Comparison of ENCODE assay signal across 1 cellular context in genomic region chr5:139906661-139907060, GRCh38.
TF ChIP-seq lines count a peak whose summit lies in the region.

No MANE protein-coding gene starts in this region.

TF ChIP-seq in H1, 55 proteins besides CTCF, POLR2A, EP300 and RAD21:
- TF ChIP-seq RFX5 (IDR thresholded peaks at IDR 0.05; ENCODE audit: borderline replicate concordance, low read depth, low read length) (no peak), EZH2 (IDR thresholded peaks at IDR 0.05; ENCODE audit: low read depth, low read length, severe bottlenecking) (no peak), EGR1 (IDR thresholded peaks at IDR 0.05; ENCODE audit: borderline replicate concordance, low read depth, low read length) (no peak), ASH2L (IDR thresholded peaks at IDR 0.05; ENCODE audit: low read length) (no peak), MAX (IDR thresholded peaks at IDR 0.05) (no peak), SIN3A (conservative IDR thresholded peaks at IDR 0.05 in 1 of 2, IDR thresholded peaks at IDR 0.05 in 1 of 2; ENCODE audit: low read depth in 1 of 2, low read length in 2 of 2) (no peak), HDAC6 (IDR thresholded peaks at IDR 0.05; ENCODE audit: low read depth, low read length) (no peak), NRF1 (IDR thresholded peaks at IDR 0.05; ENCODE audit: low read depth, low read length) (no peak), GTF2F1 (IDR thresholded peaks at IDR 0.05; ENCODE audit: borderline replicate concordance, low read depth, low read length) (no peak)
